ENCODE assay signal across 28 cellular contexts in the genomic region with DNA sequence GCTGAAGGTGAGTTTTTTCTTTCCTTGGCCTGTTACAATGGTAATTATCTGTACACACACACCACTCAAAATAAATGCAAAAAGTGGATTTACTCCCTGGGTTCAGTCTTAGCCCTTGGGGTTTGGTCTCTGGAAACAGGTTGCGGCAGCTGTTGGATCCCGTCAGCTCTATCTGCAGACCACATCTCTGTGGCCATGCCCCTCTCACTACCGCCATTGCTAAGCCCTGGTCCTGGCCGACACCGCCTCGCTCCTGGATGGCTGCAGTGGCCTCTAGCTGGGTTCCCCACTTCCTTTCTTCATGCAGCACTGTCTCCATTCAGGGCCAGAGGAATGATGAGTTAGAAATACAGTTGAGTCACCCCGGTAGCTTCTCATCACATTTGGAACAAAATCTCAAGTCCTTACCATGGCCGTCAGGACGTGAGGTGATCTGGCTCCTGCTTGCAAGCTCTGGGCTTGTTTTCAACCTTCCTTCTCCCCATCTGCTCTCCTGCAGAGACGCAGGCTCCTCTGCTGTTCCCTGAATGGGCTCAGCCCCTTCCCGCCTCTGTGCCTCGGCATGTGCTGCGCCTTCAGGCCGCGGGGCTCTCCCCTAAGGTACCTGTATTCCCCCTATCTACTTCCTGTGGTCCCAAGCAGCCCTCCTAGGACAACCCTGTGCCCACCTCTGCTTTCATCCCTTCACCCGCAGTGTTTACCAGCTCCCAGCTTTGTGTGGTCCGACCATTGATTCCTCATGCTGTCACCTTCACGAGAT.
"Had no signal": no experiment of that assay in that cellular context is flagged by ENCODE, and none has a peak within 500 bp of the region (broad histone marks: within the 10 kb centered on the region; RNA-seq: fewer than 3 reads in every experiment).

No MANE protein-coding gene starts in this region.

- H3K27me3 ChIP-seq: ascending aorta, body of pancreas, SJSA1 had no signal

- H3K4me1 Mint-ChIP-seq: activated CD4-positive, alpha-beta T cell treated with anti-CD3 and anti-CD28 coated beads for 36 hours; central memory CD8-positive, alpha-beta T cell had no signal

- H3K4me3 Mint-ChIP-seq: activated CD4-positive, alpha-beta T cell treated with anti-CD3 and anti-CD28 coated beads for 36 hours; activated CD8-positive, alpha-beta T cell treated with anti-CD3 and anti-CD28 coated beads for 36 hours; activated T-cell treated with anti-CD3 and anti-CD28 coated beads, Interleukin-2, amount 50 U/mL, for 72 hours; central memory CD8-positive, alpha-beta T cell had no signal

- H3K9me3 Mint-ChIP-seq: activated CD8-positive, alpha-beta T cell treated with anti-CD3 and anti-CD28 coated beads for 36 hours; activated T-cell treated with anti-CD3 and anti-CD28 coated beads, Interleukin-2, amount 50 U/mL, for 72 hours; activated T-helper 2 cell treated with anti-CD3 and anti-CD28 coated beads, Interferon-gamma antibody, Interleukin-2, Interleukin-4, amounts not matched to agents 10 μg/mL and 5 μg/mL and 100 μg/mL, durations not matched to agents 14 hours and 24 hours and 36 hours; central memory CD8-positive, alpha-beta T cell had no signal

- H3K4me3 ChIP-seq: ascending aorta, body of pancreas, SJSA1 had no signal

- H3K27ac Mint-ChIP-seq: activated CD4-positive, alpha-beta T cell treated with anti-CD3 and anti-CD28 coated beads for 36 hours; activated CD8-positive, alpha-beta T cell treated with anti-CD3 and anti-CD28 coated beads for 36 hours; activated T-cell treated with anti-CD3 and anti-CD28 coated beads, Interleukin-2, amount 50 U/mL, for 72 hours; activated T-helper 2 cell treated with anti-CD3 and anti-CD28 coated beads, Interferon-gamma antibody, Interleukin-2, Interleukin-4, amounts not matched to agents 10 μg/mL and 5 μg/mL and 100 μg/mL, durations not matched to agents 14 hours and 24 hours and 36 hours had no signal

- ATAC-seq: activated CD4-positive, alpha-beta T cell treated with anti-CD3 and anti-CD28 coated beads for 36 hours; activated CD8-positive, alpha-beta T cell treated with anti-CD3 and anti-CD28 coated beads for 36 hours; activated T-cell treated with anti-CD3 and anti-CD28 coated beads, Interleukin-2, amount 50 U/mL, for 72 hours; body of pancreas; Panc1; SK-N-SH treated with all-trans-retinoic acid at 6 μM for 48 hours had no signal

- H3K36me3 ChIP-seq: ascending aorta, SJSA1, WERI-Rb-1 had no signal

- DNase-seq: activated CD4-positive, alpha-beta T cell treated with anti-CD3 and anti-CD28 coated beads for 36 hours; activated CD4-positive, alpha-beta T cell treated with anti-CD3 and anti-CD28 coated beads, Interleukin-2, amount 50 U/mL, for 1 hour; activated CD8-positive, alpha-beta memory T cell treated with anti-CD3 and anti-CD28 coated beads, Interleukin-2, amount 50 U/mL, for 4 hours; activated CD8-positive, alpha-beta T cell treated with anti-CD3 and anti-CD28 coated beads for 36 hours; activated naive CD4-positive, alpha-beta T cell treated with anti-CD3 and anti-CD28 coated beads, Interleukin-2, amount 50 U/mL, for 16 hours; activated T-cell treated with anti-CD3 and anti-CD28 coated beads, Interleukin-2, amount 50 U/mL, for 72 hours; amniotic stem cell; body of pancreas; Karpas-422; MM.1S; NCI-H1105 treated with DMSO at 0.1 percent for 48 hours; NCI-H146; NCI-H187 treated with DMSO at 0.1 percent for 48 hours; NCI-H2081 treated with DMSO at 0.1 percent for 48 hours; NCI-H446; NCI-H524; NCI-H748 treated with DMSO at 0.1 percent for 48 hours; Right ventricle myocardium superior; RPMI8226; SW 1271; T-helper 9 cell; WERI-Rb-1 had no signal

- H3K4me1 ChIP-seq: ascending aorta, body of pancreas, SJSA1 had no signal

- H3K27ac ChIP-seq: ascending aorta, body of pancreas, SJSA1, WERI-Rb-1 had no signal

- H3K9me3 ChIP-seq: ascending aorta, body of pancreas, SJSA1 had no signal

- H3K27me3 Mint-ChIP-seq: activated CD4-positive, alpha-beta T cell treated with anti-CD3 and anti-CD28 coated beads for 36 hours; activated CD8-positive, alpha-beta T cell treated with anti-CD3 and anti-CD28 coated beads for 36 hours; central memory CD8-positive, alpha-beta T cell had no signal
